Comparison of ENCODE assay signal across 9 cellular contexts in the genomic region with DNA sequence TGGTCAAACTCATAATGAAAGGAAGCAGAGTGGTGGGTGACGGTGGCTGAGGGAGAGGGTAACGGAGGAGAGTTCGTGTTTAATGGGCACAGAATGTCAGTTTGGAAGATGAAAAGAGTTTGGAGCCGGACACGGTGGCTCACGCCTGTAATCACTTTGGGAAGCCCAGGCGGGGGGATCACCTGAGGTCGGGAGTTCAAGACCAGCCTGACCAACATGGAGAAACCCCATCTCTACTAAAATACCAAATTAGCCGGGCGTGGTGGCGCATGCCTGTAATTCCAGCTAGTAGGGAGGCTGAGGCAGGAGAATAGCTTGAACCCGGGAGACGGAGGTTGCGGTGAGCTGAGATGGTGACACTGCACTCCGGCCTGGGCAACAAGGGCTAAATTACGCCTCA. TPM values are rescaled to one million over a fixed set of nuclear protein-coding genes. Genes with fewer than 3 reads are reported as not detected.
DNase-seq lines count a peak whose midpoint lies in the region; ATAC-seq and TF ChIP-seq lines count a peak whose summit lies in the region.
"Had no signal": no experiment of that assay in that cellular context is flagged by ENCODE, and none has a peak within 500 bp of the region (broad histone marks: within the 10 kb centered on the region; RNA-seq: fewer than 3 reads in every experiment).

No MANE protein-coding gene starts in this region.

- peaks cover 55% of the 10 kb centered on the region for H3K4me1 Mint-ChIP-seq in activated T-cell treated with anti-CD3 and anti-CD28 coated beads, Interleukin-2, amount 50 U/mL, for 24 hours (ENCODE audit: low read depth)
- peaks cover 24% of the 10 kb centered on the region for H3K4me1 Mint-ChIP-seq in activated B cell treated with CpG ODN at 0.5 μM for 24 hours

- peak overlapping the region; percentile 97 for H3K4me3 Mint-ChIP-seq in activated T-cell treated with anti-CD3 and anti-CD28 coated beads, Interleukin-2, amount 50 U/mL, for 24 hours
- H3K4me3 Mint-ChIP-seq in activated B cell treated with CpG ODN at 0.5 μM for 24 hours, result peak overlapping the region; percentile 95

- peak; percentile 37 for DNase-seq in activated T-cell treated with anti-CD3 and anti-CD28 coated beads, Interleukin-2, amount 50 U/mL, for 24 hours
- DNase-seq in activated T-cell treated with anti-CD3 and anti-CD28 coated beads, Interleukin-2, amount 50 U/mL, for 1 hour, result no peak
- DNase-seq in activated B cell treated with CpG ODN at 0.5 μM for 24 hours, result no peak
- DNase-seq in foreskin fibroblast, result no peak
- no peak for DNase-seq in stomach
- DNase-seq in NCI-H774 (lab: John Stamatoyannopoulos, UW), result no peak
- no peak for DNase-seq in DMS 273 (lab: John Stamatoyannopoulos, UW; ENCODE audit: unreplicated experiment)
- DNase-seq in medulla oblongata (ENCODE audit: extremely low spot score), result no peak

- peak overlapping the region; percentile 99 for H3K27ac Mint-ChIP-seq in activated T-cell treated with anti-CD3 and anti-CD28 coated beads, Interleukin-2, amount 50 U/mL, for 24 hours
- peak overlapping the region; percentile 88 for H3K27ac Mint-ChIP-seq in activated B cell treated with CpG ODN at 0.5 μM for 24 hours

- TF ChIP-seq CTCF in activated B cell treated with CpG ODN at 0.5 μM for 24 hours (IDR thresholded peaks at IDR 0.05), result no peak
- TF ChIP-seq CTCF in foreskin fibroblast (IDR thresholded peaks at IDR 0.05; ENCODE audit: low read depth, low read length), result no peak
- no peak for TF ChIP-seq CTCF in stomach (IDR thresholded peaks at IDR 0.05)

- peak overlapping the region in 1 of 5 donors; percentile 93 for H3K27ac ChIP-seq in stomach

- H3K36me3 ChIP-seq in stomach, result peaks cover 10 to 29% (median 22%) of the 10 kb centered on the region in 4 donors

- intact Hi-C loops in activated B cell treated with CpG ODN at 0.5 μM for 24 hours (cut with micrococcal nuclease) (no loop called here), stomach (cut with DNase I; ENCODE audit: low total_unique reads) (loop anchor here (10.0 kb wide), 1 partner anchor 140 kb away; no protein-coding TSS in a partner anchor)

- CTCF ChIA-PET in activated B cell treated with CpG ODN at 0.5 μM for 24 hours (lab: Charles Lee), result no interaction called here

- H3K27me3 Mint-ChIP-seq in activated T-cell treated with anti-CD3 and anti-CD28 coated beads, Interleukin-2, amount 50 U/mL, for 24 hours, result no peaks in the 10 kb centered on the region
- H3K27me3 Mint-ChIP-seq in activated B cell treated with CpG ODN at 0.5 μM for 24 hours, result no peaks in the 10 kb centered on the region

- no peaks in the 10 kb centered on the region for H3K27me3 ChIP-seq in stomach

- H3K4me3 ChIP-seq in foreskin fibroblast (ENCODE audit: low read depth in 1 of 2, low read length in 2 of 2) (peak overlapping the region; percentile 72 to 82), stomach (peak overlapping the region in 3 of 4 donors; percentile 76 to 93 (median 86))

- 68 to 76% (median 74%) methylated on average over 16 of the region's 16 CpGs for WGBS in stomach, 5 donors

- no peaks in the 10 kb centered on the region for H3K9me3 Mint-ChIP-seq in activated T-cell treated with anti-CD3 and anti-CD28 coated beads, Interleukin-2, amount 50 U/mL, for 24 hours
- H3K9me3 Mint-ChIP-seq in activated B cell treated with CpG ODN at 0.5 μM for 24 hours, result no peaks in the 10 kb centered on the region

- POLR2A ChIA-PET in activated B cell treated with CpG ODN at 0.5 μM for 24 hours (lab: Charles Lee), result interaction anchor here (0.7 to 2.0 kb wide), 3 partner anchors 9 to 515 kb away, joined by 3 to 8 read pairs (median 4); a partner anchor contains a TSS

- peaks cover 64% of the 10 kb centered on the region for H3K36me3 Mint-ChIP-seq in activated T-cell treated with anti-CD3 and anti-CD28 coated beads, Interleukin-2, amount 50 U/mL, for 24 hours (ENCODE audit: low read depth)
- peaks cover 24% of the 10 kb centered on the region for H3K36me3 Mint-ChIP-seq in activated B cell treated with CpG ODN at 0.5 μM for 24 hours (ENCODE audit: low read depth)

- H3K9me3 ChIP-seq in stomach, result no peaks in the 10 kb centered on the region

- ATAC-seq in activated B cell treated with CpG ODN at 0.5 μM for 24 hours (ENCODE audit: low read depth), result no peak

- no peak for TF ChIP-seq EP300 in stomach (IDR thresholded peaks at IDR 0.05)

- peaks cover 0 to 30% (median 20%) of the 10 kb centered on the region in 4 donors for H3K4me1 ChIP-seq in stomach

- no peak for TF ChIP-seq POLR2A in stomach (IDR thresholded peaks at IDR 0.05)

RNA-seq across cellular contexts. Expression of a gene that starts 1.3 kb away (rescaled TPM):
- total RNA-seq in activated B cell treated with CpG ODN at 0.5 μM for 24 hours, result 27.9 and 28.9 TPM in 2 replicates
- total RNA-seq in stomach, result 10 to 100 TPM in 3 of 5 donors, 1 to 10 TPM in 2; 1.8 to 41.1 (median 14.6) TPM
- 1 to 10 TPM; 6.0 to 9.9 (median 7.2) TPM for polyA plus RNA-seq in stomach

RNA-seq across cellular contexts. Expression of a gene that starts 38.0 kb away (rescaled TPM):
- total RNA-seq in activated B cell treated with CpG ODN at 0.5 μM for 24 hours (not detected in 2 replicates), stomach (10 to 100 TPM in 1 of 5 donors, under 1 TPM in 1, not detected in 3; 0.58 to 12.3 TPM)
- not detected for polyA plus RNA-seq in stomach
- total RNA-seq: liver had no signal
- polyA plus RNA-seq: liver had no signal
